In genomic region chr13:31978021-31978420, GRCh38 we compare ENCODE assay signal across 24 cellular contexts.
"Had no signal": no experiment of that assay in that cellular context is flagged by ENCODE, and none has a peak within 500 bp of the region (broad histone marks: within the 10 kb centered on the region; RNA-seq: fewer than 3 reads in every experiment).

No MANE protein-coding gene starts in this region.

- H3K36me3 ChIP-seq: adrenal gland, ascending aorta, ovary, stomach, tibial nerve had no signal

- ATAC-seq: left ventricle myocardium superior; naive thymus-derived CD4-positive, alpha-beta T cell; stimulated activated naive B cell treated with anti-CD40 and anti-IgM and Interleukin-4, amounts not matched to agents 10 μg/mL and 1 μg/mL and 100 μg/mL, for 72 hours had no signal

- H3K4me1 ChIP-seq: ascending aorta, tibial nerve had no signal

- H3K9me3 ChIP-seq: adrenal gland, ascending aorta, ovary, stomach, tibial nerve had no signal

- H3K27ac ChIP-seq: adrenal gland, ascending aorta, ovary, stomach, tibial nerve, VCaP had no signal

- FAIRE-seq: endothelial cell of umbilical vein, urothelium cell line had no signal

- H3K27me3 ChIP-seq: adrenal gland, ascending aorta, ovary, stomach, tibial nerve had no signal

- DNase-seq: activated CD4-positive, alpha-beta T cell treated with anti-CD3 and anti-CD28 coated beads for 4 hours; activated CD4-positive, alpha-beta T cell treated with anti-CD3 and anti-CD28 coated beads, Interleukin-2, amount 50 U/mL, for 4 hours; activated effector memory CD4-positive, alpha-beta T cell treated with anti-CD3 and anti-CD28 coated beads, Interleukin-2, amount 50 U/mL, for 16 hours; activated naive CD4-positive, alpha-beta T cell treated with anti-CD3 and anti-CD28 coated beads for 36 hours; activated naive CD8-positive, alpha-beta T cell treated with anti-CD3 and anti-CD28 coated beads for 36 hours; activated T-cell treated with anti-CD3 and anti-CD28 coated beads for 4 hours; adrenal gland; caudate nucleus; foreskin fibroblast; kidney glomerular epithelial cell; left ventricle myocardium superior; midbrain; naive thymus-derived CD4-positive, alpha-beta T cell; ovary; retina; stimulated activated CD4-positive, alpha-beta T cell treated with anti-CD3 and anti-CD28 coated beads, Interleukin-15, amount 100 ng/mL, for 24 hours; stimulated activated CD4-positive, alpha-beta T cell treated with anti-CD3 and anti-CD28 coated beads, Interleukin-2, amount 100 ng/mL, for 24 hours; stimulated activated naive B cell treated with anti-CD40 and anti-IgM and Interleukin-4, amounts not matched to agents 10 μg/mL and 1 μg/mL and 100 μg/mL, for 72 hours; stomach had no signal

- H3K4me3 ChIP-seq: adrenal gland, ascending aorta, ovary, stomach, tibial nerve had no signal
